ENCODE assay signal across 30 cellular contexts in the genomic region with DNA sequence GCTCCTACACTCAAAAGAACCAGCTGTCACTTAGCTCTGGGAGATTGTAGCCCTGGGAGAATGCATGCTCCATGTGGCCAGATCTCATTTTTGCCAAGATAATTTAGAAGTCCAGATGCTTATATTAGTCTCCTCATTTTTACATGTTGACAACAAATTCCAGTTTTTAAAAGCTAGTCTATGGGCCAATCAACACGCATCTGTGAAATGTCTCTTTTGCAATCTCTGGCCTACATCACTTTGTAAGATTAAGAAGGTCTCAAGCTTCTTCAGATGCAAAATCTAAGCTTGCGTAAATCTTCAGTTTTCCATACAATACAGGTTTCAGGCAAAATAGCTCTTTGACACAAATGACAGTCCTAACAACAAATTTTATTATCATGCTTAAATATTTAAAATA.
"Had no signal": no experiment of that assay in that cellular context is flagged by ENCODE, and none has a peak within 500 bp of the region (broad histone marks: within the 10 kb centered on the region; RNA-seq: fewer than 3 reads in every experiment).

No MANE protein-coding gene starts in this region.

- H3K27me3 Mint-ChIP-seq: activated B cell treated with CpG ODN at 0.5 μM for 24 hours; activated CD8-positive, alpha-beta T cell treated with anti-CD3 and anti-CD28 coated beads for 36 hours; activated naive CD8-positive, alpha-beta T cell; activated T-helper 17 cell treated with anti-CD3 and anti-CD28 coated beads, Interleukin-2, amount 50 U/mL, for 72 hours; effector memory CD8-positive, alpha-beta T cell; T-helper 17 cell had no signal

- ATAC-seq: activated CD4-positive, CD25-positive, alpha-beta regulatory T cell treated with anti-CD3 and anti-CD28 coated beads, Interleukin-2, amount 50 U/mL, for 24 hours; activated CD8-positive, alpha-beta T cell treated with anti-CD3 and anti-CD28 coated beads for 36 hours; activated T-cell treated with anti-CD3 and anti-CD28 coated beads, Interleukin-2, amount 50 U/mL, for 4 hours; activated T-helper 17 cell treated with anti-CD3 and anti-CD28 coated beads, Interleukin-2, amount 50 U/mL, for 72 hours; body of pancreas; effector memory CD8-positive, alpha-beta T cell; heart left ventricle; T-helper 17 cell had no signal

- DNase-seq: activated B cell treated with CpG ODN at 0.5 μM for 24 hours; activated CD4-positive, alpha-beta T cell treated with anti-CD3 and anti-CD28 coated beads for 48 hours; activated CD4-positive, alpha-beta T cell treated with anti-CD3 and anti-CD28 coated beads, Interleukin-2, amount 50 U/mL, for 1 hour; activated CD4-positive, alpha-beta T cell treated with anti-CD3 and anti-CD28 coated beads, Interleukin-2, amount 50 U/mL, for 48 hours; activated CD8-positive, alpha-beta memory T cell treated with anti-CD3 and anti-CD28 coated beads for 24 hours; activated CD8-positive, alpha-beta T cell treated with anti-CD3 and anti-CD28 coated beads for 36 hours; activated effector memory CD4-positive, alpha-beta T cell treated with Interleukin-2 at 50 U/mL for 16 hours; activated gamma-delta T cell treated with Interleukin-2 at 50 U/mL for 16 hours; activated naive CD4-positive, alpha-beta T cell treated with anti-CD3 and anti-CD28 coated beads, Interleukin-2, amount 50 U/mL, for 16 hours; activated naive CD4-positive, alpha-beta T cell treated with Interleukin-2 at 50 U/mL for 16 hours; activated T-cell treated with anti-CD3 and anti-CD28 coated beads, Interleukin-2, amount 50 U/mL, for 4 hours; amygdala; aorta; body of pancreas; caudate nucleus; cortex of kidney; dermis blood vessel endothelial cell; effector CD4-positive, alpha-beta T cell; effector memory CD8-positive, alpha-beta T cell; erythroblast; foreskin fibroblast; heart left ventricle; T-helper 1 cell; T-helper 17 cell; T1000; WERI-Rb-1 had no signal

- H3K4me1 Mint-ChIP-seq: activated T-helper 17 cell treated with anti-CD3 and anti-CD28 coated beads, Interleukin-2, amount 50 U/mL, for 72 hours had no signal

- H3K9me3 Mint-ChIP-seq: activated B cell treated with CpG ODN at 0.5 μM for 24 hours; activated CD8-positive, alpha-beta T cell treated with anti-CD3 and anti-CD28 coated beads for 36 hours; activated T-cell treated with anti-CD3 and anti-CD28 coated beads, Interleukin-2, amount 50 U/mL, for 4 hours; activated T-helper 17 cell treated with anti-CD3 and anti-CD28 coated beads, Interleukin-2, amount 50 U/mL, for 72 hours; effector memory CD8-positive, alpha-beta T cell; T-helper 2 cell treated with Interferon-gamma antibody and Interleukin-4, amounts not matched to agents 5 μg/mL and 100 μg/mL, for 36 hours had no signal

- H3K27ac Mint-ChIP-seq: activated B cell treated with CpG ODN at 0.5 μM for 24 hours; activated CD8-positive, alpha-beta T cell treated with anti-CD3 and anti-CD28 coated beads for 36 hours; activated naive CD8-positive, alpha-beta T cell; activated T-helper 17 cell treated with anti-CD3 and anti-CD28 coated beads, Interleukin-2, amount 50 U/mL, for 72 hours; effector memory CD8-positive, alpha-beta T cell; T-helper 17 cell; T-helper 2 cell treated with Interferon-gamma antibody and Interleukin-4, amounts not matched to agents 5 μg/mL and 100 μg/mL, for 36 hours had no signal

- H3K4me3 Mint-ChIP-seq: activated B cell treated with CpG ODN at 0.5 μM for 24 hours; activated CD8-positive, alpha-beta T cell treated with anti-CD3 and anti-CD28 coated beads for 36 hours; activated naive CD8-positive, alpha-beta T cell; activated T-cell treated with anti-CD3 and anti-CD28 coated beads, Interleukin-2, amount 50 U/mL, for 4 hours; activated T-helper 17 cell treated with anti-CD3 and anti-CD28 coated beads, Interleukin-2, amount 50 U/mL, for 72 hours; effector memory CD8-positive, alpha-beta T cell; T-helper 17 cell; T-helper 2 cell treated with Interferon-gamma antibody and Interleukin-4, amounts not matched to agents 5 μg/mL and 100 μg/mL, for 36 hours had no signal
